In the genomic region with DNA sequence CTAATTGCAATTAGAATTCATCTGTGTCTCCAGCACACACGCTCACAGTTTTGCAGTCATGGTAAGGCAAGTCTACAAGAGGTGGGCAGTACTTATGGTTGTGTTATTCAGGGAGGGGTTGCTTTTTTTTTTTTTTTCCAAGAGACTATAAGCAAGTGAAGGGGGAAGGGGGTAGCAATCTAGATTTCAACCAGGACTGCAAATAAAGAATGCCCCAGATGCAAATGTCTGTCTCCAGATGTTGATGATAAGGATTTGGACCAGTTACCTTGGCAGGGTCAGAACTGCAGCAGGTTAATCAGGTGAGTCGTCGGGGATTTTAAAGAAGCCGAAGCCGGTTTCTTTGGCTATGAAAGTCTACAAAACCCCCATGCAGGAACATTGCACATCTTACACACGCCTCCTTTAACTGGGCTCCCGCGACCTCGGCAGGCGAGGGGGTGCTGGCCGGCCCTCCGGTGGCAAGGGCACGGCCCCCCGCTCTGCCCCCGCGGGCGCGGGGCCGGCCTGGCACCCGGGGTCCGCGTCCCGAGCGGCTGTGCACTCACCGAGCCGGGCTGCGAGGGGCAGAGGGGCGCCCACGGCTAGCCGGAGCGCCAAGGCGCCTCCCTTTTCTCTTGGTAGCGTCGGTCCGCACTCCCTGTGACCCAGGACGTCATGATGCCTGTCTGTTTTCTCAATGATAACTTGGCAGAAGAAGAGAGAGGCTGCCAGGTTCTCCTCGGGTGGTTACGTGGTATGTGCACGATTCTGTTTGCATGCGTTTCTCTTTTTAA, we compare ENCODE assay signal across 8 cellular contexts.
DNase-seq lines count a peak whose midpoint lies in the region; ATAC-seq and TF ChIP-seq lines count a peak whose summit lies in the region.

No MANE protein-coding gene starts in this region.

- peak overlapping the region; percentile 90 for H3K4me3 Mint-ChIP-seq in endothelial cell (ENCODE audit: unreplicated experiment)

- H3K27me3 Mint-ChIP-seq in endothelial cell (ENCODE audit: unreplicated experiment): peaks cover 9% of the 10 kb centered on the region

- peak overlapping the region; percentile 37 for H3K4me3 ChIP-seq in mesodermal cell (ENCODE audit: extremely low read depth, insufficient read depth, low read length, poor library complexity, severe bottlenecking)

- WGBS in mesodermal cell (ENCODE audit: insufficient coverage in 2 of 2), 2 experiments: 1 to 3% methylated on average over 16 to 27 of the region's 40 CpGs

- H3K27ac Mint-ChIP-seq in endothelial cell (ENCODE audit: unreplicated experiment): no peak overlapping the region

- no peak for TF ChIP-seq CTCF in endothelial cell (IDR thresholded peaks at IDR 0.05; ENCODE audit: unreplicated experiment)

- ATAC-seq in HG02973 (IDR thresholded peaks at IDR 0.05; ENCODE audit: unreplicated experiment) (no peak), GM19452 (IDR thresholded peaks at IDR 0.05; ENCODE audit: unreplicated experiment) (no peak)

- H3K36me3 ChIP-seq in ES-I3 (ENCODE audit: insufficient read depth, low read length): no peaks in the 10 kb centered on the region
- no peaks in the 10 kb centered on the region for H3K36me3 ChIP-seq in mesodermal cell (ENCODE audit: control insufficient read depth, insufficient read depth, low read length)

- no peaks in the 10 kb centered on the region for H3K9me3 Mint-ChIP-seq in endothelial cell (ENCODE audit: unreplicated experiment)

- H3K9ac ChIP-seq in ES-I3 (ENCODE audit: low read depth, low read length): peak overlapping the region; percentile 62; the same call in 1 of the 2 replicates

- peak; percentile 88 for DNase-seq in NCI-H69 (lab: John Stamatoyannopoulos, UW)
- DNase-seq in endothelial cell (ENCODE audit: low spot score): peak; percentile 14
- no peak for DNase-seq in stimulated activated CD4-positive, alpha-beta T cell treated with anti-CD3 and anti-CD28 coated beads, Interleukin-1b, Interleukin-23, amount 100 ng/mL, for 48 hours
- DNase-seq in central memory CD4-positive, alpha-beta T cell: no peak

- H3K9me3 ChIP-seq in ES-I3 (ENCODE audit: control insufficient read depth, insufficient read depth, low read length): no peaks in the 10 kb centered on the region
- no peaks in the 10 kb centered on the region for H3K9me3 ChIP-seq in mesodermal cell (ENCODE audit: control insufficient read depth, low read length)

- H3K36me3 Mint-ChIP-seq in endothelial cell (ENCODE audit: low read depth, unreplicated experiment): no peaks in the 10 kb centered on the region

- no peak overlapping the region for H3K27ac ChIP-seq in mesodermal cell (ENCODE audit: low read depth, low read length, severe bottlenecking)

- H3K4me1 Mint-ChIP-seq in endothelial cell (ENCODE audit: unreplicated experiment): peaks cover 18% of the 10 kb centered on the region

- 0 out of 2 replicates have a peak, but pooled peaks cover 4% of the 10 kb centered on the region for H3K4me1 ChIP-seq in ES-I3 (ENCODE audit: insufficient read depth, low read length)
- peaks cover 25% of the 10 kb centered on the region for H3K4me1 ChIP-seq in mesodermal cell (ENCODE audit: control insufficient read depth, insufficient read depth, low read length, poor library complexity, severe bottlenecking)

Comparison
In these comparisons a context has a peak if more than half of its experiments do, and no peak if none do; other contexts are left out.
1. DNase-seq: peak in NCI-H69 (single experiment) and endothelial cell (single experiment); none in stimulated activated CD4-positive, alpha-beta T cell treated with anti-CD3 and anti-CD28 coated beads, Interleukin-1b, Interleukin-23, amount 100 ng/mL, for 48 hours (single experiment) and central memory CD4-positive, alpha-beta T cell (single experiment).